8 cellular contexts compared by ENCODE assay signal in the genomic region with DNA sequence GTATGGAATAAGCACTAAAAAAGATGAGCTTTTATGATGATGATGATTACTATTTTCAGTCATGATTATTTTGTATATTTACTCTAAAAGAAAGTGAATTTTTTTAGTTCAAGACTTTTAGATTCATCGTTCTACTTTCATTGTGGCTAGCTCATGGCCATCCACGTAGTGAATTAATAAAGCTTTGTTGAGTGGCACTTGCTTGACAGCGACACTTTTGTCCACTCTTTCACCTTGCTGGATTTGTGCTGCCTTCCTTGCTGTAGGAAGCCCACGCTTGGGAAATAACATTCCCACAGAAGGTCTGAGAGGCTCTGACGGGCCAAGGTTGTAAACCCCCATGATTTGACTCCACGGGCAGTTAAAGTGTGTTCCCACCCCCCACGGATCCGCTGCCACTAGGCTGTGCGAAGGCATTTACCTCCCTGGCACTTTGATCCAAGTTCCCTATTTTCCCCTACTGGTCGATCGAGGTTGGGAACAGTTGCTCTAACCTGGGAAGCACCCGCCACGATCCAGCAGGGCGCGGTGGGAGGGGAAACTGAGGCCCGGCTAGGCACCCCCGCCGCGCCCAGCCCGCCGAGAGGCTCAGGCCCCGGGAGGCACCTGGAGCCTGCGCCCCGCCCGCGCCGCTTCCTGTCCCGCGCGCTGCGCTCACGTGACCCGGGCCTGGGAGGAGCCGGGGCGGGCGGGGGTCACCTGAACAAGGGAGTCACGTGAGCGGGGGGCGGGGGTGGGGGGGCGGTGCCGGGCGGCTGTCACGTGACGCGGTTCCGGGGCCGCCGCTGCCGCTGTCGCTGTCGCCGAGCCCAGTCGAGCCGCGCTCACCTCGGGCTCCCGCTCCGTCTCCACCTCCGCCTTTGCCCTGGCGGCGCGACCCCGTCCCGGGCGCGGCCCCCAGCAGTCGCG. TPM values are rescaled to one million over a fixed set of nuclear protein-coding genes. Genes with fewer than 3 reads are reported as not detected.
DNase-seq lines count a peak whose midpoint lies in the region; ATAC-seq lines count a peak whose summit lies in the region.

A gene with protein sequence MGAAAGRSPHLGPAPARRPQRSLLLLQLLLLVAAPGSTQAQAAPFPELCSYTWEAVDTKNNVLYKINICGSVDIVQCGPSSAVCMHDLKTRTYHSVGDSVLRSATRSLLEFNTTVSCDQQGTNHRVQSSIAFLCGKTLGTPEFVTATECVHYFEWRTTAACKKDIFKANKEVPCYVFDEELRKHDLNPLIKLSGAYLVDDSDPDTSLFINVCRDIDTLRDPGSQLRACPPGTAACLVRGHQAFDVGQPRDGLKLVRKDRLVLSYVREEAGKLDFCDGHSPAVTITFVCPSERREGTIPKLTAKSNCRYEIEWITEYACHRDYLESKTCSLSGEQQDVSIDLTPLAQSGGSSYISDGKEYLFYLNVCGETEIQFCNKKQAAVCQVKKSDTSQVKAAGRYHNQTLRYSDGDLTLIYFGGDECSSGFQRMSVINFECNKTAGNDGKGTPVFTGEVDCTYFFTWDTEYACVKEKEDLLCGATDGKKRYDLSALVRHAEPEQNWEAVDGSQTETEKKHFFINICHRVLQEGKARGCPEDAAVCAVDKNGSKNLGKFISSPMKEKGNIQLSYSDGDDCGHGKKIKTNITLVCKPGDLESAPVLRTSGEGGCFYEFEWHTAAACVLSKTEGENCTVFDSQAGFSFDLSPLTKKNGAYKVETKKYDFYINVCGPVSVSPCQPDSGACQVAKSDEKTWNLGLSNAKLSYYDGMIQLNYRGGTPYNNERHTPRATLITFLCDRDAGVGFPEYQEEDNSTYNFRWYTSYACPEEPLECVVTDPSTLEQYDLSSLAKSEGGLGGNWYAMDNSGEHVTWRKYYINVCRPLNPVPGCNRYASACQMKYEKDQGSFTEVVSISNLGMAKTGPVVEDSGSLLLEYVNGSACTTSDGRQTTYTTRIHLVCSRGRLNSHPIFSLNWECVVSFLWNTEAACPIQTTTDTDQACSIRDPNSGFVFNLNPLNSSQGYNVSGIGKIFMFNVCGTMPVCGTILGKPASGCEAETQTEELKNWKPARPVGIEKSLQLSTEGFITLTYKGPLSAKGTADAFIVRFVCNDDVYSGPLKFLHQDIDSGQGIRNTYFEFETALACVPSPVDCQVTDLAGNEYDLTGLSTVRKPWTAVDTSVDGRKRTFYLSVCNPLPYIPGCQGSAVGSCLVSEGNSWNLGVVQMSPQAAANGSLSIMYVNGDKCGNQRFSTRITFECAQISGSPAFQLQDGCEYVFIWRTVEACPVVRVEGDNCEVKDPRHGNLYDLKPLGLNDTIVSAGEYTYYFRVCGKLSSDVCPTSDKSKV (N-terminal part only) (plus strand): TSS at position 788 of the 909 bp plus-strand sequence. CDS start 165 bp downstream, outside the sequence.

- peak within 1 kb of the TSS; percentile 70 for H2BK5ac ChIP-seq in mesenchymal stem cell (ENCODE audit: low read depth, low read length, poor library complexity, severe bottlenecking)

- H3K9me3 ChIP-seq in mesenchymal stem cell (ENCODE audit: control insufficient read depth, low read length): no peaks in the 10 kb centered on the region

- H3K27ac Mint-ChIP-seq in effector memory CD8-positive, alpha-beta T cell: peak within 1 kb of the TSS; percentile 94 to 96

- peak within 1 kb of the TSS; percentile 33 for H2AFZ ChIP-seq in mesenchymal stem cell (ENCODE audit: low read depth, low read length)

- peaks cover 16% of the 10 kb centered on the region for H3K36me3 Mint-ChIP-seq in effector memory CD8-positive, alpha-beta T cell (ENCODE audit: insufficient read depth)

- no peaks in the 10 kb centered on the region for H3K9me3 Mint-ChIP-seq in effector memory CD8-positive, alpha-beta T cell

- H4K91ac ChIP-seq in mesenchymal stem cell (ENCODE audit: low read length): peak within 1 kb of the TSS; percentile 83

- ATAC-seq in GM19452 (IDR thresholded peaks at IDR 0.05; ENCODE audit: unreplicated experiment) (peak; percentile 86), HG03571 (IDR thresholded peaks at IDR 0.05; ENCODE audit: unreplicated experiment) (peak; percentile 80)
- ATAC-seq in effector memory CD8-positive, alpha-beta T cell (replicated peaks): peak; percentile 88

- peak within 1 kb of the TSS; percentile 97 for H4K8ac ChIP-seq in mesenchymal stem cell (ENCODE audit: low read length)

- H3K36me3 ChIP-seq in mesenchymal stem cell (ENCODE audit: control insufficient read depth in 1 of 2, insufficient read depth in 2 of 2, low read depth in 1 of 2, low read length in 2 of 2): no peaks in the 10 kb centered on the region

- H3K79me1 ChIP-seq in mesenchymal stem cell (replicated peaks; ENCODE audit: low read length, poor library complexity, severe bottlenecking): no peaks in the 10 kb centered on the region

- peak within 1 kb of the TSS; percentile 80 to 99 for H3K4me3 ChIP-seq in mesenchymal stem cell (ENCODE audit: insufficient read depth in 1 of 2, low read depth in 1 of 2, low read length in 2 of 2)

- peak within 1 kb of the TSS; percentile 85 for H2BK15ac ChIP-seq in mesenchymal stem cell (ENCODE audit: low read depth, poor library complexity, severe bottlenecking)

- peak within 1 kb of the TSS; percentile 88 for H3K27ac ChIP-seq in mesenchymal stem cell (ENCODE audit: low read length, poor library complexity, severe bottlenecking)

- no peak within 1 kb of the TSS for H2AK5ac ChIP-seq in mesenchymal stem cell (ENCODE audit: low read length, severe bottlenecking)

- peak within 1 kb of the TSS in 1 of 2 experiments; percentile 87 for H2BK12ac ChIP-seq in mesenchymal stem cell (ENCODE audit: low read length in 2 of 2)

- H3K27me3 ChIP-seq in mesenchymal stem cell (ENCODE audit: control insufficient read depth in 1 of 2, insufficient read depth in 1 of 2, low read length in 2 of 2): peaks cover 0 to 5% of the 10 kb centered on the region in 2 experiments

- H3K23ac ChIP-seq in mesenchymal stem cell (ENCODE audit: low read length in 2 of 2): peak within 1 kb of the TSS; percentile 37 to 98

- H3K4ac ChIP-seq in mesenchymal stem cell (ENCODE audit: low read depth in 1 of 2, low read length in 2 of 2): peak within 1 kb of the TSS; percentile 82 to 97

- H3K18ac ChIP-seq in mesenchymal stem cell (ENCODE audit: low read depth in 1 of 2, low read length in 2 of 2): peak within 1 kb of the TSS; percentile 97 to 99

- peak within 1 kb of the TSS; percentile 93 for H3K9ac ChIP-seq in mesenchymal stem cell (ENCODE audit: low read length)

- peak within 1 kb of the TSS; percentile 75 for H3K4me2 ChIP-seq in mesenchymal stem cell (ENCODE audit: low read length, poor library complexity, severe bottlenecking)

- peak within 1 kb of the TSS; percentile 90 for H2BK120ac ChIP-seq in mesenchymal stem cell (ENCODE audit: low read depth, low read length)

- no peaks in the 10 kb centered on the region for H3K27me3 Mint-ChIP-seq in effector memory CD8-positive, alpha-beta T cell

- peaks cover 23 to 32% of the 10 kb centered on the region in 2 donors for H3K4me1 Mint-ChIP-seq in effector memory CD8-positive, alpha-beta T cell (ENCODE audit: low read depth in 2 of 2)

- WGBS in mesenchymal stem cell: 5% methylated on average over 38 of the region's 68 CpGs

- DNase-seq in CMK (ENCODE audit: low read depth): peak; percentile 44
- peak; percentile 90 for DNase-seq in NOMO-1 treated with DMSO at 0.1 percent for 48 hours (lab: John Stamatoyannopoulos, UW; ENCODE audit: unreplicated experiment)
- DNase-seq in activated CD8-positive, alpha-beta memory T cell treated with anti-CD3 and anti-CD28 coated beads for 48 hours (ENCODE audit: low read depth in 2 of 3, low spot score in 2 of 3): peak; percentile 79 to 89 (median 80)
- peak; percentile 88 to 90 (median 90) for DNase-seq in effector memory CD8-positive, alpha-beta T cell
- peak; percentile 83 for DNase-seq in mesenchymal stem cell
- peak; percentile 81 for DNase-seq in stimulated activated CD8-positive, alpha-beta memory T cell treated with anti-CD3 and anti-CD28 coated beads, Interleukin-12 subunit alpha, Interleukin-12 subunit beta, amount 100 ng/mL, for 24 hours (ENCODE audit: extremely low read depth)

- peak within 1 kb of the TSS; percentile 92 to 93 for H3K4me3 Mint-ChIP-seq in effector memory CD8-positive, alpha-beta T cell

- peaks cover 9% of the 10 kb centered on the region for H3K4me1 ChIP-seq in mesenchymal stem cell (ENCODE audit: control insufficient read depth, insufficient read depth, low read depth, low read length)

- peak within 1 kb of the TSS; percentile 79 to 96 for H3K14ac ChIP-seq in mesenchymal stem cell (ENCODE audit: low read length in 2 of 2)

RNA-seq across cellular contexts. Expression of the gene that starts here (rescaled TPM):
- polyA plus RNA-seq in mesenchymal stem cell (2013, experiment 1 of 2): 109 TPM
- polyA plus RNA-seq in mesenchymal stem cell (2013, experiment 2 of 2): 99.8 TPM

Comparison
In these comparisons a context has a peak if more than half of its experiments do, and no peak if none do; other contexts are left out.
1. Peak in every context shown above with its lines: DNase-seq, ATAC-seq, H3K4me3 ChIP-seq and H3K27ac ChIP-seq.